Comparison of ENCODE assay signal across 8 cellular contexts in the genomic region with DNA sequence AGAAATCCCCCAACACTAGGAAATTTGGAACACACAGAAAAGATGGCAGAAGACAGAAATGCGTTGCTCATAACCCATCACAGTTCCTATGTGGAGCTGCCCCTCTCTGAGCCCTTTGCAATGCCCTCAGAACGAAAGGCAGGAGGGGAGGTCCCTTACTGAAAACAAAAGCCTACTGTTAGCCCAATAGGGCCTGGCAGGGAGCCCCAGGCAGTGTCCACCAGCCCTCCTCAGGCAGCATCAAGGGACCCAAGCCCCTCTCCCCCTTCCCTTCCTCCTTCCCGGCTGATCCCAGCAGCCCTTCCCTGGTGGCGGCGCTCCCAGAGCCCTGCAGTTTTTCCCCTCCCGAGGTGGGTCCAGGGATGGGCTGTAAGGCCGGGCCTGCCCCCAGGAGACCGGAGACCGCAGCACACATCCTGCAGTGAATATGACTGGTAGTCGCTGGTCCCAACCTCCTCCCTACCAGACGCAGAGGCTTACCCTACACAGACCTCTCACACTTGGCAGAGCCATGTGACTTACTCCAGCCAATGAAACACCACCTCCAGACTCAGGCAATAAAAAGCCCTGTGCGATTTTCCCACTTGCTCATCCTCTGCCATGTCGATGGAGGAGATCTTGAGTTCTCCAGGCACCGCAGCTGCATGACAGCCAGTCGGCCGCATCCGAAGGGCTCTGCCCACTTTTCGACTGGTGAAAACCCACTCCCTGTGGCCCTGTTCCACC. TPM values are rescaled to one million over a fixed set of nuclear protein-coding genes. Genes with fewer than 3 reads are reported as not detected.
DNase-seq lines count a peak whose midpoint lies in the region; ATAC-seq and TF ChIP-seq lines count a peak whose summit lies in the region.

No MANE protein-coding gene starts in this region.

- no peaks in the 10 kb centered on the region for H3K36me3 Mint-ChIP-seq in CD4-positive, alpha-beta memory T cell
- H3K36me3 Mint-ChIP-seq in activated T-cell treated with anti-CD3 and anti-CD28 coated beads, Interleukin-2, amount 50 U/mL, for 4 hours (ENCODE audit: insufficient read depth) = no peaks in the 10 kb centered on the region
- H3K36me3 Mint-ChIP-seq in mesothelial cell of epicardium = no peaks in the 10 kb centered on the region

- H3K27me3 ChIP-seq in CD4-positive, alpha-beta memory T cell (ENCODE audit: insufficient read depth, low read length) = no peaks in the 10 kb centered on the region

- peaks cover 42% of the 10 kb centered on the region for H3K4me1 ChIP-seq in CD4-positive, alpha-beta memory T cell (ENCODE audit: insufficient read depth, low read length)

- peak overlapping the region; percentile 93 to 98 (median 95) for H3K27ac Mint-ChIP-seq in CD4-positive, alpha-beta memory T cell
- H3K27ac Mint-ChIP-seq in mesothelial cell of epicardium = peak overlapping the region; percentile 30

- no peaks in the 10 kb centered on the region for H3K9me3 ChIP-seq in CD4-positive, alpha-beta memory T cell (ENCODE audit: control insufficient read depth in 1 of 2, low read length in 2 of 2)

- DNase-seq in CD4-positive, alpha-beta memory T cell = peak; percentile 57 to 74 (median 61)
- peak; percentile 53 for DNase-seq in activated T-cell treated with anti-CD3 and anti-CD28 coated beads, Interleukin-2, amount 50 U/mL, for 4 hours
- no peak for DNase-seq in mesothelial cell of epicardium (ENCODE audit: low spot score in 2 of 2, unreplicated experiment in 2 of 2)
- DNase-seq in DMS114 treated with DMSO at 0.1 percent for 48 hours (lab: John Stamatoyannopoulos, UW; ENCODE audit: unreplicated experiment) = no peak
- no peak for DNase-seq in HK-2 (ENCODE audit: unreplicated experiment)
- DNase-seq in DMS153 treated with DMSO at 0.1 percent for 48 hours (lab: John Stamatoyannopoulos, UW; ENCODE audit: unreplicated experiment) = no peak

- peaks cover 0 to 6% (median 0%) of the 10 kb centered on the region in 8 donors for H3K9me3 Mint-ChIP-seq in CD4-positive, alpha-beta memory T cell
- H3K9me3 Mint-ChIP-seq in activated T-cell treated with anti-CD3 and anti-CD28 coated beads, Interleukin-2, amount 50 U/mL, for 4 hours = peaks cover 10% of the 10 kb centered on the region
- peaks cover 11% of the 10 kb centered on the region for H3K9me3 Mint-ChIP-seq in mesothelial cell of epicardium

- intact Hi-C loops in CD4-positive, alpha-beta memory T cell (cut with micrococcal nuclease) = loop anchor here (1.0 kb wide), 1 partner anchor 18 kb away; no protein-coding TSS in a partner anchor

- ATAC-seq in GM19455 (IDR thresholded peaks at IDR 0.05; ENCODE audit: unreplicated experiment) (peak; percentile 79), HG03457 (IDR thresholded peaks at IDR 0.05; ENCODE audit: unreplicated experiment) (peak; percentile 58)
- peak; percentile 82 for ATAC-seq in activated T-cell treated with anti-CD3 and anti-CD28 coated beads, Interleukin-2, amount 50 U/mL, for 4 hours

- POLR2A ChIA-PET in CD4-positive, alpha-beta memory T cell (lab: Charles Lee; ENCODE audit: partially characterized antibody) = interaction anchor here (1.0 to 9.8 kb wide), 5 partner anchors 10 to 693 kb away, joined by 3 to 285 read pairs (median 9); a partner anchor contains a TSS

- H3K4me1 Mint-ChIP-seq in CD4-positive, alpha-beta memory T cell = peaks cover 30 to 55% (median 43%) of the 10 kb centered on the region in 4 donors
- peaks cover 74% of the 10 kb centered on the region for H3K4me1 Mint-ChIP-seq in activated T-cell treated with anti-CD3 and anti-CD28 coated beads, Interleukin-2, amount 50 U/mL, for 4 hours (ENCODE audit: low read depth)
- peaks cover 15% of the 10 kb centered on the region for H3K4me1 Mint-ChIP-seq in mesothelial cell of epicardium

- H3K27me3 Mint-ChIP-seq in CD4-positive, alpha-beta memory T cell = no peaks in the 10 kb centered on the region
- H3K27me3 Mint-ChIP-seq in activated T-cell treated with anti-CD3 and anti-CD28 coated beads, Interleukin-2, amount 50 U/mL, for 4 hours (ENCODE audit: low read depth) = no peaks in the 10 kb centered on the region
- H3K27me3 Mint-ChIP-seq in mesothelial cell of epicardium (ENCODE audit: low read depth) = no peaks in the 10 kb centered on the region

- no peaks in the 10 kb centered on the region for H3K36me3 ChIP-seq in CD4-positive, alpha-beta memory T cell (ENCODE audit: insufficient read depth, low read length)

- CTCF ChIA-PET in CD4-positive, alpha-beta memory T cell (lab: Charles Lee; ENCODE audit: partially characterized antibody) = interaction anchor here (2.7 to 7.6 kb wide), 4 partner anchors 9 to 25 kb away, joined by 11 to 60 read pairs (median 32); a partner anchor contains a TSS

- H3K27ac ChIP-seq in CD4-positive, alpha-beta memory T cell (ENCODE audit: low read depth, low read length) = peak overlapping the region; percentile 58

- H3K4me3 Mint-ChIP-seq in CD4-positive, alpha-beta memory T cell = peak overlapping the region; percentile 48 to 86 (median 70)
- H3K4me3 Mint-ChIP-seq in activated T-cell treated with anti-CD3 and anti-CD28 coated beads, Interleukin-2, amount 50 U/mL, for 4 hours = peak overlapping the region; percentile 77
- H3K4me3 Mint-ChIP-seq in mesothelial cell of epicardium = no peak overlapping the region

- no peak for TF ChIP-seq CTCF in mesothelial cell of epicardium (IDR thresholded peaks at IDR 0.05; ENCODE audit: unreplicated experiment)

- peak overlapping the region; percentile 20 to 36 for H3K4me3 ChIP-seq in CD4-positive, alpha-beta memory T cell (ENCODE audit: low read length in 2 of 2)

RNA-seq across cellular contexts. Expression of a gene that starts 19.4 kb away (rescaled TPM):
- total RNA-seq in CD4-positive, alpha-beta memory T cell = 10 to 100 TPM; 33.4 to 34.6 TPM
- polyA plus RNA-seq in CD4-positive, alpha-beta memory T cell = 100 to 1,000 TPM in 1 of 2 donors, 10 to 100 TPM in 1; 48.2 to 303 TPM
- 100 to 1,000 TPM; 365 to 525 (median 419) TPM for total RNA-seq in activated T-cell treated with anti-CD3 and anti-CD28 coated beads, Interleukin-2, amount 50 U/mL, for 4 hours
- total RNA-seq in mesothelial cell of epicardium = 38.3 to 42.7 TPM (median 40.6 TPM) in 3 replicates

RNA-seq across cellular contexts. Expression of a gene that starts 26.3 kb away (rescaled TPM):
- 1 to 10 TPM in 1 of 2 experiments, not detected in 1; 1.3 TPM for total RNA-seq in CD4-positive, alpha-beta memory T cell
- under 1 TPM in 1 of 2 donors, not detected in 1; 0.48 TPM for polyA plus RNA-seq in CD4-positive, alpha-beta memory T cell
- total RNA-seq in activated T-cell treated with anti-CD3 and anti-CD28 coated beads, Interleukin-2, amount 50 U/mL, for 4 hours = 1 to 10 TPM; 2.3 to 3.0 (median 2.8) TPM
- 0.60 to 1.2 TPM (median 1.1 TPM) in 3 replicates for total RNA-seq in mesothelial cell of epicardium

RNA-seq across cellular contexts. Expression of a gene that starts 44.0 kb away (rescaled TPM):
- 10 to 100 TPM; 84.9 to 92.9 TPM for total RNA-seq in CD4-positive, alpha-beta memory T cell
- polyA plus RNA-seq in CD4-positive, alpha-beta memory T cell = 100 to 1,000 TPM; 109 to 196 TPM
- 100 to 1,000 TPM; 241 to 281 (median 267) TPM for total RNA-seq in activated T-cell treated with anti-CD3 and anti-CD28 coated beads, Interleukin-2, amount 50 U/mL, for 4 hours
- total RNA-seq in mesothelial cell of epicardium = 107 to 109 TPM (median 108 TPM) in 3 replicates

RNA-seq across cellular contexts. Expression of a gene that starts 48.3 kb away (rescaled TPM):
- not detected for total RNA-seq in CD4-positive, alpha-beta memory T cell
- polyA plus RNA-seq in CD4-positive, alpha-beta memory T cell = not detected
- under 1 TPM; 0.40 to 0.57 (median 0.40) TPM for total RNA-seq in activated T-cell treated with anti-CD3 and anti-CD28 coated beads, Interleukin-2, amount 50 U/mL, for 4 hours
- total RNA-seq in mesothelial cell of epicardium = 0.51 to 0.63 TPM (median 0.56 TPM) in 3 replicates

Comparison
In these comparisons a context has a peak if more than half of its experiments do, and no peak if none do; other contexts are left out.
1. DNase-seq: peak in CD4-positive, alpha-beta memory T cell (5 of 5) and activated T-cell treated with anti-CD3 and anti-CD28 coated beads, Interleukin-2, amount 50 U/mL, for 4 hours (single experiment); none in mesothelial cell of epicardium (0 of 2), DMS114 treated with DMSO at 0.1 percent for 48 hours (single experiment), HK-2 (single experiment) and DMS153 treated with DMSO at 0.1 percent for 48 hours (single experiment).
2. Peak in every context shown above with its lines, with median percentiles within 50 percentile points of each other: ATAC-seq.